In genomic region chr4:184598753-184599491, GRCh38 we compare ENCODE assay signal across 18 cellular contexts. TPM values are rescaled to one million over a fixed set of nuclear protein-coding genes. Genes with fewer than 3 reads are reported as not detected.
A peak's percentile ranks its signal among the peaks of the same experiment; 100 is the strongest.
DNase-seq lines count a peak whose midpoint lies in the region; ATAC-seq, FAIRE-seq and TF ChIP-seq lines count a peak whose summit lies in the region.
"Had no signal": no experiment of that assay in that cellular context is flagged by ENCODE, and none has a peak within 500 bp of the region (broad histone marks: within the 10 kb centered on the region; RNA-seq: fewer than 3 reads in every experiment).

No MANE protein-coding gene starts in this region.

- H3K9me3 Mint-ChIP-seq in activated CD4-positive, alpha-beta memory T cell treated with anti-CD3 and anti-CD28 coated beads for 36 hours: peaks cover 11% of the 10 kb centered on the region

- H3K4me2 ChIP-seq in K562 (ENCODE audit: insufficient read depth, low read length): no peak overlapping the region

- TF ChIP-seq RAD21 in K562 (CRISPR knock-in tag; conservative IDR thresholded peaks at IDR 0.05 in 1 of 2, IDR thresholded peaks at IDR 0.05 in 1 of 2): no peak

- ATAC-seq in K562: peak; percentile 37
- peak; percentile 19 for ATAC-seq in mucosa of descending colon
- ATAC-seq in body of pancreas: no peak
- ATAC-seq in GM21737 (IDR thresholded peaks at IDR 0.05; ENCODE audit: unreplicated experiment): no peak
- ATAC-seq: left colon; stimulated activated naive B cell treated with anti-CD40 and anti-IgM and Interleukin-4, amounts not matched to agents 10 μg/mL and 1 μg/mL and 100 μg/mL, for 72 hours had no signal

- WGBS in K562 (ENCODE audit: insufficient coverage, low coverage, missing lambda C conversion rate): 29% methylated on average over 12 of the region's 12 CpGs
- WGBS in body of pancreas, 2 donors: 72 to 75% methylated on average over 12 of the region's 12 CpGs

- H3K27me3 ChIP-seq in cardiac muscle cell: no peaks in the 10 kb centered on the region
- H3K27me3 ChIP-seq in right atrium auricular region: no peaks in the 10 kb centered on the region
- H3K27me3 ChIP-seq in K562 (ENCODE audit: control insufficient read depth in 2 of 2, insufficient read depth in 2 of 2, low read length in 2 of 2): no peaks in the 10 kb centered on the region
- H3K27me3 ChIP-seq in body of pancreas: no peaks in the 10 kb centered on the region
- H3K27me3 ChIP-seq: adrenal gland, SJCRH30 had no signal

- CTCF ChIA-PET in K562 (lab: Yijun Ruan, JAX; ENCODE audit: low intra/inter-chr PET ratio): no interaction called here
- CTCF ChIA-PET in activated CD4-positive, alpha-beta memory T cell treated with anti-CD3 and anti-CD28 coated beads for 36 hours (lab: Charles Lee): no interaction called here

- TF ChIP-seq CTCF in cardiac muscle cell (IDR thresholded peaks at IDR 0.05; ENCODE audit: low read depth, low read length) (no peak), right atrium auricular region (IDR thresholded peaks at IDR 0.05) (no peak), K562 (IDR thresholded peaks at IDR 0.05 in 2 of 3, conservative IDR thresholded peaks at IDR 0.05 in 1 of 3; ENCODE audit: insufficient read depth in 2 of 3, low read depth in 1 of 3, low read length in 3 of 3) (no peak), mucosa of descending colon (IDR thresholded peaks at IDR 0.05) (no peak), body of pancreas (IDR thresholded peaks at IDR 0.05) (no peak)

- FAIRE-seq in K562 (lab: Jason Lieb, UNC): no peak

- no peak overlapping the region for H3K4me3 Mint-ChIP-seq in activated CD4-positive, alpha-beta memory T cell treated with anti-CD3 and anti-CD28 coated beads for 36 hours
- H3K4me3 Mint-ChIP-seq: activated B cell treated with CpG ODN at 0.5 μM for 24 hours; CD8-positive, alpha-beta memory T cell; stimulated activated naive B cell treated with anti-CD40 and anti-IgM and Interleukin-4, amounts not matched to agents 10 μg/mL and 1 μg/mL and 100 μg/mL, for 72 hours had no signal

- no peaks in the 10 kb centered on the region for H3K9me1 ChIP-seq in K562 (ENCODE audit: control insufficient read depth, insufficient read depth, low read length)

- peaks cover 3% of the 10 kb centered on the region for H3K36me3 Mint-ChIP-seq in activated CD4-positive, alpha-beta memory T cell treated with anti-CD3 and anti-CD28 coated beads for 36 hours

- in situ Hi-C loops in K562 (cut with MboI): no loop called here

- H3K9ac ChIP-seq in K562 (ENCODE audit: insufficient read depth in 1 of 2, low read depth in 2 of 2, low read length in 2 of 2): peak overlapping the region in 1 of 2 experiments; percentile 50; a peak in 1 of 4 replicates

- no peaks in the 10 kb centered on the region for H3K9me3 ChIP-seq in cardiac muscle cell (ENCODE audit: low read depth)
- H3K9me3 ChIP-seq in right atrium auricular region: peaks cover 0 to 6% of the 10 kb centered on the region in 2 donors
- H3K9me3 ChIP-seq in K562 (replicated peaks; ENCODE audit: control insufficient read depth, insufficient read depth, low read depth, low read length): no peaks in the 10 kb centered on the region
- H3K9me3 ChIP-seq in mucosa of descending colon: peaks cover 8% of the 10 kb centered on the region
- H3K9me3 ChIP-seq in body of pancreas: no peaks in the 10 kb centered on the region
- H3K9me3 ChIP-seq: adrenal gland, prostate gland, SJCRH30 had no signal

- peaks cover 23% of the 10 kb centered on the region for H3K27me3 Mint-ChIP-seq in activated CD4-positive, alpha-beta memory T cell treated with anti-CD3 and anti-CD28 coated beads for 36 hours

- H3K4me1 Mint-ChIP-seq in activated CD4-positive, alpha-beta memory T cell treated with anti-CD3 and anti-CD28 coated beads for 36 hours (ENCODE audit: low read depth): no peaks in the 10 kb centered on the region
- H3K4me1 Mint-ChIP-seq: activated B cell treated with CpG ODN at 0.5 μM for 24 hours; stimulated activated naive B cell treated with anti-CD40 and anti-IgM and Interleukin-4, amounts not matched to agents 10 μg/mL and 1 μg/mL and 100 μg/mL, for 72 hours had no signal

- no peaks in the 10 kb centered on the region for H3K79me2 ChIP-seq in K562 (ENCODE audit: control insufficient read depth, insufficient read depth, low read length)

- POLR2A ChIA-PET in K562 (lab: Yijun Ruan, JAX): interaction anchor here (1.0 to 1.4 kb wide), 3 partner anchors 9 to 135 kb away, joined by 3 read pairs; partner anchors contain the start of gene CENPU
- POLR2A ChIA-PET in activated CD4-positive, alpha-beta memory T cell treated with anti-CD3 and anti-CD28 coated beads for 36 hours (lab: Charles Lee): no interaction called here

- H3K36me3 ChIP-seq in cardiac muscle cell: no peaks in the 10 kb centered on the region
- H3K36me3 ChIP-seq in right atrium auricular region: no peaks in the 10 kb centered on the region
- no peaks in the 10 kb centered on the region for H3K36me3 ChIP-seq in K562 (ENCODE audit: control insufficient read depth, insufficient read depth, low read length)
- no peaks in the 10 kb centered on the region for H3K36me3 ChIP-seq in mucosa of descending colon (ENCODE audit: low read depth)
- H3K36me3 ChIP-seq in body of pancreas (replicated peaks in 1 of 2; ENCODE audit: insufficient read depth in 1 of 2, low read depth in 2 of 2): no peaks in the 10 kb centered on the region
- H3K36me3 ChIP-seq: adrenal gland, prostate gland, SJCRH30 had no signal

- no TSS peak for BruUV-seq in K562 (replicated peaks; lab: Mats Ljungman, UMichigan)

- TF ChIP-seq EP300 in K562 (IDR thresholded peaks at IDR 0.05; ENCODE audit: low read length): no peak

- H3K27ac ChIP-seq in cardiac muscle cell (peak overlapping the region; percentile 75), right atrium auricular region (no peak overlapping the region), K562 (ENCODE audit: extremely low read depth, low read depth, low read length) (0 out of 3 replicates have a peak overlapping the region, but pooled peaks have one; percentile 15), body of pancreas (no peak overlapping the region)
- H3K27ac ChIP-seq: prostate gland, SJCRH30 had no signal

- peak overlapping the region; percentile 79 for H2AFZ ChIP-seq in K562 (ENCODE audit: low read depth, low read length)

- H4K20me1 ChIP-seq in K562 (replicated peaks; ENCODE audit: control insufficient read depth, insufficient read depth, low read length): no peaks in the 10 kb centered on the region

- peaks cover 10% of the 10 kb centered on the region for H3K4me1 ChIP-seq in cardiac muscle cell (ENCODE audit: low read depth)
- peaks cover 0 to 23% of the 10 kb centered on the region in 2 donors for H3K4me1 ChIP-seq in right atrium auricular region
- peaks cover 7 to 27% of the 10 kb centered on the region in 2 experiments for H3K4me1 ChIP-seq in K562 (replicated peaks in 1 of 2; ENCODE audit: control insufficient read depth in 2 of 2, insufficient read depth in 2 of 2, low read length in 2 of 2)
- no peaks in the 10 kb centered on the region for H3K4me1 ChIP-seq in mucosa of descending colon (ENCODE audit: low read depth)
- H3K4me1 ChIP-seq in body of pancreas: no peaks in the 10 kb centered on the region
- H3K4me1 ChIP-seq: adrenal gland, prostate gland, SJCRH30 had no signal

- no peak overlapping the region for H3K4me3 ChIP-seq in cardiac muscle cell
- H3K4me3 ChIP-seq in right atrium auricular region: no peak overlapping the region
- H3K4me3 ChIP-seq in K562: no peak overlapping the region
- no peak overlapping the region for H3K4me3 ChIP-seq in mucosa of descending colon
- H3K4me3 ChIP-seq in body of pancreas: no peak overlapping the region
- H3K4me3 ChIP-seq: adrenal gland, prostate gland, SJCRH30 had no signal

- DNase-seq in cardiac muscle cell (ENCODE audit: low read depth in 1 of 2, low spot score in 1 of 2): peak; percentile 48 to 93
- no peak for DNase-seq in right atrium auricular region (ENCODE audit: low spot score)
- no peak for DNase-seq in K562 (ENCODE audit: extremely low read depth in 1 of 4, low spot score in 3 of 4)
- no peak for DNase-seq in mucosa of descending colon
- DNase-seq in body of pancreas: no peak
- DNase-seq in DMS153 (lab: John Stamatoyannopoulos, UW): no peak
- no peak for DNase-seq in activated CD4-positive, alpha-beta memory T cell treated with anti-CD3 and anti-CD28 coated beads for 36 hours
- DNase-seq: activated B cell treated with CpG ODN at 0.5 μM for 24 hours; CD8-positive, alpha-beta memory T cell; left colon; NCI-H2081 treated with DMSO at 0.1 percent for 48 hours; NCI-H526; SJCRH30; stimulated activated CD4-positive, alpha-beta T cell treated with anti-CD3 and anti-CD28 coated beads, Interleukin-15, amount 100 ng/mL, for 24 hours; stimulated activated naive B cell treated with anti-CD40 and anti-IgM and Interleukin-4, amounts not matched to agents 10 μg/mL and 1 μg/mL and 100 μg/mL, for 72 hours had no signal

- intact Hi-C loops in K562 (cut with micrococcal nuclease) (no loop called here), mucosa of descending colon (cut with DNase I, micrococcal nuclease) (no loop called here), body of pancreas (cut with DNase I) (no loop called here)
- intact Hi-C loops in activated CD4-positive, alpha-beta memory T cell treated with anti-CD3 and anti-CD28 coated beads for 36 hours (cut with micrococcal nuclease): no loop called here

- TF ChIP-seq POLR2A in K562 (conservative IDR thresholded peaks at IDR 0.05): no peak
- no peak for TF ChIP-seq POLR2A in body of pancreas (IDR thresholded peaks at IDR 0.05)

- no peak overlapping the region for H3K27ac Mint-ChIP-seq in activated CD4-positive, alpha-beta memory T cell treated with anti-CD3 and anti-CD28 coated beads for 36 hours
- H3K27ac Mint-ChIP-seq: activated B cell treated with CpG ODN at 0.5 μM for 24 hours; CD8-positive, alpha-beta memory T cell; stimulated activated naive B cell treated with anti-CD40 and anti-IgM and Interleukin-4, amounts not matched to agents 10 μg/mL and 1 μg/mL and 100 μg/mL, for 72 hours had no signal

RNA-seq across cellular contexts. Expression of gene CASP3, which starts 50.3 kb away (rescaled TPM):
- total RNA-seq in cardiac muscle cell (28.7 and 30.7 TPM in 2 replicates), right atrium auricular region (10 to 100 TPM; 10.3 to 12.1 TPM), K562 (2014; rRNA removed) (22.0 and 24.9 TPM in 2 replicates), K562 (2014; rRNA removed; fragmentation: Illumina TruSeq; extraction: Trizol) (38.3 and 41.2 TPM in 2 replicates), K562 (2015; rRNA removed; fragmentation: Illumina TruSeq; extraction: Trizol) (37.9 and 40.1 TPM in 2 replicates), K562 (2021) (26.4 and 28.7 TPM in 2 replicates), mucosa of descending colon (10 to 100 TPM; 29.7 to 48.6 (median 37.8) TPM), body of pancreas (1 to 10 TPM; 4.9 to 6.5 TPM)
- polyA plus RNA-seq in cardiac muscle cell (50.1 and 60.6 TPM in 2 replicates), K562 (2011; rRNA removed) (32.8 and 38.6 TPM in 2 replicates), K562 (2014; fragmentation: Illumina TruSeq; extraction: Trizol) (31.4 and 31.8 TPM in 2 replicates), K562 (2014; fragmentation: Nextera tagmentation; extraction: Ambion mirVana) (10 to 100 TPM; 17.6 to 39.3 TPM), K562 (2014; rRNA removed) (29.9 and 30.3 TPM in 2 replicates)
- total RNA-seq in K562 (2011; cell fraction: chromatin; rRNA removed; ENCODE audit: low replicate concordance): 3.0 and 10.7 TPM in 2 replicates
- 3.0 and 3.9 TPM in 2 replicates for total RNA-seq in K562 (2011; cell fraction: nucleolus; rRNA removed)
- 5.9 and 10.9 TPM in 2 replicates for total RNA-seq in K562 (2011; cell fraction: nucleoplasm; rRNA removed)
- 6.6 and 15.4 TPM in 2 replicates for polyA plus RNA-seq in K562 (2011; cell fraction: cytosol; rRNA removed)
- polyA plus RNA-seq in K562 (2011; cell fraction: nucleus; rRNA removed): 7.5 and 12.3 TPM in 2 replicates
- 25.0 and 26.4 TPM in 2 replicates for polyA plus RNA-seq in K562 (2012)
- polyA minus RNA-seq in K562 (2011; rRNA and poly(A)+ RNA removed): 21.6 and 22.6 TPM in 2 replicates
- polyA minus RNA-seq in K562 (2011; cell fraction: cytosol; rRNA and poly(A)+ RNA removed): 8.4 and 10.9 TPM in 2 replicates
- 2.6 and 6.4 TPM in 2 replicates for polyA minus RNA-seq in K562 (2011; cell fraction: nucleus; rRNA and poly(A)+ RNA removed)
- total RNA-seq in activated CD4-positive, alpha-beta memory T cell treated with anti-CD3 and anti-CD28 coated beads for 36 hours: 10 to 100 TPM; 54.0 to 54.4 TPM

RNA-seq across cellular contexts. Expression of gene PRIMPOL, which starts 50.6 kb away (rescaled TPM):
- 16.5 and 30.1 TPM in 2 replicates for total RNA-seq in cardiac muscle cell
- 18.5 and 24.7 TPM in 2 replicates for polyA plus RNA-seq in cardiac muscle cell
- 10 to 100 TPM in 1 of 2 donors, 1 to 10 TPM in 1; 7.1 to 15.2 TPM for total RNA-seq in right atrium auricular region
- total RNA-seq in K562 (2011; cell fraction: chromatin; rRNA removed; ENCODE audit: low replicate concordance): 17.5 and 57.3 TPM in 2 replicates
- total RNA-seq in K562 (2011; cell fraction: nucleolus; rRNA removed): 7.0 and 11.7 TPM in 2 replicates
- 14.9 and 18.1 TPM in 2 replicates for total RNA-seq in K562 (2011; cell fraction: nucleoplasm; rRNA removed)
- 11.3 and 16.8 TPM in 2 replicates for total RNA-seq in K562 (2014; rRNA removed)
- total RNA-seq in K562 (2014; rRNA removed; fragmentation: Illumina TruSeq; extraction: Trizol): 22.5 and 25.4 TPM in 2 replicates
- 19.5 and 23.3 TPM in 2 replicates for total RNA-seq in K562 (2015; rRNA removed; fragmentation: Illumina TruSeq; extraction: Trizol)
- 14.3 and 14.9 TPM in 2 replicates for total RNA-seq in K562 (2021)
- 30.0 and 32.0 TPM in 2 replicates for polyA plus RNA-seq in K562 (2011; rRNA removed)
- polyA plus RNA-seq in K562 (2011; cell fraction: cytosol; rRNA removed): 3.4 and 10.0 TPM in 2 replicates
- 8.5 and 20.0 TPM in 2 replicates for polyA plus RNA-seq in K562 (2011; cell fraction: nucleus; rRNA removed)
- polyA plus RNA-seq in K562 (2012): 18.2 and 22.5 TPM in 2 replicates
- polyA plus RNA-seq in K562 (2014; fragmentation: Illumina TruSeq; extraction: Trizol): 16.1 and 17.9 TPM in 2 replicates
- 10 to 100 TPM; 11.0 to 14.2 TPM for polyA plus RNA-seq in K562 (2014; fragmentation: Nextera tagmentation; extraction: Ambion mirVana)
- 14.7 and 19.2 TPM in 2 replicates for polyA plus RNA-seq in K562 (2014; rRNA removed)
- 11.3 and 11.9 TPM in 2 replicates for polyA minus RNA-seq in K562 (2011; rRNA and poly(A)+ RNA removed)
- 4.1 and 4.6 TPM in 2 replicates for polyA minus RNA-seq in K562 (2011; cell fraction: cytosol; rRNA and poly(A)+ RNA removed)
- 4.6 and 9.6 TPM in 2 replicates for polyA minus RNA-seq in K562 (2011; cell fraction: nucleus; rRNA and poly(A)+ RNA removed)
- 10 to 100 TPM; 17.1 to 22.5 (median 21.7) TPM for total RNA-seq in mucosa of descending colon
- 10 to 100 TPM in 1 of 2 donors, 1 to 10 TPM in 1; 4.6 to 15.0 TPM for total RNA-seq in body of pancreas
- total RNA-seq in activated CD4-positive, alpha-beta memory T cell treated with anti-CD3 and anti-CD28 coated beads for 36 hours: 10 to 100 TPM; 23.1 to 27.1 TPM

Comparison
In these comparisons a context has a peak if more than half of its experiments do, and no peak if none do; other contexts are left out.
1. DNase-seq: peak in cardiac muscle cell (2 of 2); none in right atrium auricular region (single experiment), K562 (0 of 4), mucosa of descending colon (0 of 3), body of pancreas (0 of 4), DMS153 (single experiment) and activated CD4-positive, alpha-beta memory T cell treated with anti-CD3 and anti-CD28 coated beads for 36 hours (single experiment).
2. H3K27ac ChIP-seq: peak in cardiac muscle cell (single experiment) and K562 (single experiment); none in right atrium auricular region (0 of 2) and body of pancreas (0 of 4).
3. ATAC-seq: peak in K562 (single experiment) and mucosa of descending colon (single experiment); none in body of pancreas (single experiment) and GM21737 (single experiment).